ENCODE assay signal across 21 cellular contexts in the genomic region with DNA sequence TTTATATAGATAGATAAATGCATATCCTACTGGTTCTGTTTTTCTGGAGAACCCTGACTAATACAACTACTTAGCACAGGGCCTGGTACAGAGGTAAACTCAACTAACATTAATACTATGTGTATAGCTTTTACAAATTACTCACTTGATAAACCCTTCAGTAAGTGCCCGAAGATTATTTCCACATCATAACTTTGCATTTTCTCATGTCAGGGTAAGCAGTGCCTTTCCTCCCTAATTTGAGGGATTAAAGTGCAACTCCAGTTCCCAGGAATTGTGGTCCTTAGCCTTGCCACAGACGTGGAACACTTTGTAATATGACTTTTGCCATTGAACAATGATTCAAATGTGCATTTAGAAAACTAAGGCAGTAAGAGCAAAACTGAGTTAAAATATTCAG.
DNase-seq lines count a peak whose midpoint lies in the region; ATAC-seq and TF ChIP-seq lines count a peak whose summit lies in the region.
"Had no signal": no experiment of that assay in that cellular context is flagged by ENCODE, and none has a peak within 500 bp of the region (broad histone marks: within the 10 kb centered on the region; RNA-seq: fewer than 3 reads in every experiment).

No MANE protein-coding gene starts in this region.

- TF ChIP-seq EP300 in esophagus muscularis mucosa (IDR thresholded peaks at IDR 0.05) (no peak), upper lobe of left lung (IDR thresholded peaks at IDR 0.05) (no peak)

- H3K27ac ChIP-seq in esophagus muscularis mucosa (replicated peaks in 1 of 4) = peak overlapping the region; percentile 8 to 34 (median 23)
- peak overlapping the region in 3 of 4 donors; percentile 11 to 42 (median 12) for H3K27ac ChIP-seq in upper lobe of left lung
- no peak overlapping the region for H3K27ac ChIP-seq in MM.1S (ENCODE audit: low read length)
- H3K27ac ChIP-seq: hepatocyte had no signal

- TF ChIP-seq CTCF in esophagus muscularis mucosa (IDR thresholded peaks at IDR 0.05) (no peak), mesothelial cell of epicardium (IDR thresholded peaks at IDR 0.05; ENCODE audit: unreplicated experiment) (no peak), upper lobe of left lung (IDR thresholded peaks at IDR 0.05) (no peak), MM.1S (IDR thresholded peaks at IDR 0.05; ENCODE audit: low read length) (no peak)

- peaks cover 20% of the 10 kb centered on the region for H3K4me1 Mint-ChIP-seq in mesothelial cell of epicardium
- H3K4me1 Mint-ChIP-seq: activated B cell treated with CpG ODN at 0.5 μM for 24 hours; memory B cell; stimulated activated memory B cell treated with anti-CD40 and anti-IgM and Interleukin-4, amounts not matched to agents 10 μg/mL and 1 μg/mL and 100 μg/mL, for 72 hours had no signal

- H3K27me3 ChIP-seq in esophagus muscularis mucosa = no peaks in the 10 kb centered on the region
- no peaks in the 10 kb centered on the region for H3K27me3 ChIP-seq in upper lobe of left lung
- no peaks in the 10 kb centered on the region for H3K27me3 ChIP-seq in MM.1S (replicated peaks; ENCODE audit: insufficient read depth, low read length)
- H3K27me3 ChIP-seq: hepatocyte, transverse colon had no signal

- H3K79me2 ChIP-seq in MM.1S (ENCODE audit: low read length) = no peaks in the 10 kb centered on the region
- H3K79me2 ChIP-seq: hepatocyte had no signal

- H3K4me3 ChIP-seq in esophagus muscularis mucosa (no peak overlapping the region), upper lobe of left lung (no peak overlapping the region), MM.1S (ENCODE audit: low read length) (no peak overlapping the region)
- H3K4me3 ChIP-seq: hepatocyte, transverse colon had no signal

- 41% methylated on average over 2 of the region's 2 CpGs for WGBS in esophagus muscularis mucosa
- 32 to 70% methylated on average over 2 of the region's 2 CpGs for WGBS in upper lobe of left lung, 2 donors

- no peak overlapping the region for H2AFZ ChIP-seq in MM.1S (ENCODE audit: low read length)
- H2AFZ ChIP-seq: hepatocyte had no signal

- H3K4me1 ChIP-seq in esophagus muscularis mucosa (peaks cover 0 to 10% (median 2%) of the 10 kb centered on the region in 4 donors), upper lobe of left lung (no peaks in the 10 kb centered on the region), MM.1S (ENCODE audit: low read length) (no peaks in the 10 kb centered on the region)

- H3K9me3 Mint-ChIP-seq in mesothelial cell of epicardium = peaks cover 19% of the 10 kb centered on the region

- no peak overlapping the region for H3K4me2 ChIP-seq in MM.1S (ENCODE audit: low read depth, low read length)
- H3K4me2 ChIP-seq: hepatocyte had no signal

- DNase-seq in NCI-H226 (peak; percentile 15), esophagus muscularis mucosa (ENCODE audit: extremely low spot score) (no peak), mesothelial cell of epicardium (ENCODE audit: low spot score in 2 of 2, unreplicated experiment in 2 of 2) (no peak), upper lobe of left lung (no peak), left colon (no peak), T-helper 1 cell (no peak), MM.1S (no peak)
- no peak for DNase-seq in stimulated activated CD4-positive, alpha-beta T cell treated with anti-CD3 and anti-CD28 coated beads, Interleukin-2, amount 100 ng/mL, for 48 hours
- DNase-seq: activated B cell treated with CpG ODN at 0.5 μM for 24 hours; activated CD4-positive, alpha-beta memory T cell treated with anti-CD3 and anti-CD28 coated beads for 36 hours; activated naive CD4-positive, alpha-beta T cell treated with anti-CD3 and anti-CD28 coated beads for 36 hours; islet precursor cell; KG1; naive thymus-derived CD4-positive, alpha-beta T cell; NCI-H187 treated with DMSO at 0.1 percent for 48 hours; transverse colon had no signal

- H3K9me2 ChIP-seq in MM.1S (replicated peaks; ENCODE audit: insufficient read depth, low read length) = no peaks in the 10 kb centered on the region

- H4K20me1 ChIP-seq in MM.1S (ENCODE audit: insufficient read depth, low read length) = no peaks in the 10 kb centered on the region

- peaks cover 3% of the 10 kb centered on the region for H3K27me3 Mint-ChIP-seq in mesothelial cell of epicardium (ENCODE audit: low read depth)
- H3K27me3 Mint-ChIP-seq: activated B cell treated with CpG ODN at 0.5 μM for 24 hours; activated CD4-positive, alpha-beta memory T cell treated with anti-CD3 and anti-CD28 coated beads for 36 hours; naive thymus-derived CD4-positive, alpha-beta T cell; stimulated activated memory B cell treated with anti-CD40 and anti-IgM and Interleukin-4, amounts not matched to agents 10 μg/mL and 1 μg/mL and 100 μg/mL, for 72 hours had no signal

- intact Hi-C loops in esophagus muscularis mucosa (cut with DNase I) = no loop called here
- intact Hi-C loops in left colon (cut with DNase I, micrococcal nuclease) = no loop called here

- no peaks in the 10 kb centered on the region for H3K36me3 ChIP-seq in esophagus muscularis mucosa
- no peaks in the 10 kb centered on the region for H3K36me3 ChIP-seq in upper lobe of left lung
- H3K36me3 ChIP-seq in MM.1S (replicated peaks; ENCODE audit: insufficient read depth, low read length) = no peaks in the 10 kb centered on the region
- H3K36me3 ChIP-seq: transverse colon had no signal

- H3F3A ChIP-seq in MM.1S (ENCODE audit: insufficient read depth, low read length) = no peaks in the 10 kb centered on the region

- ATAC-seq in upper lobe of left lung (ENCODE audit: low FRiP score in 2 of 2) (no peak), left colon (no peak)
- ATAC-seq: naive thymus-derived CD4-positive, alpha-beta T cell; Panc1; sciatic nerve; stimulated activated memory B cell treated with anti-CD40 and anti-IgM and Interleukin-4, amounts not matched to agents 10 μg/mL and 1 μg/mL and 100 μg/mL, for 72 hours had no signal

- peaks cover 0 to 11% (median 0%) of the 10 kb centered on the region in 4 donors for H3K9me3 ChIP-seq in esophagus muscularis mucosa
- peaks cover 0 to 7% (median 0%) of the 10 kb centered on the region in 4 donors for H3K9me3 ChIP-seq in upper lobe of left lung
- no peaks in the 10 kb centered on the region for H3K9me3 ChIP-seq in MM.1S (replicated peaks; ENCODE audit: insufficient read depth, low read length)
- H3K9me3 ChIP-seq: transverse colon had no signal

- H3K27ac Mint-ChIP-seq in mesothelial cell of epicardium = peak overlapping the region; percentile 19
- H3K27ac Mint-ChIP-seq: activated B cell treated with CpG ODN at 0.5 μM for 24 hours; activated CD4-positive, alpha-beta memory T cell treated with anti-CD3 and anti-CD28 coated beads for 36 hours; activated naive CD4-positive, alpha-beta T cell treated with anti-CD3 and anti-CD28 coated beads for 36 hours; memory B cell; naive thymus-derived CD4-positive, alpha-beta T cell; stimulated activated memory B cell treated with anti-CD40 and anti-IgM and Interleukin-4, amounts not matched to agents 10 μg/mL and 1 μg/mL and 100 μg/mL, for 72 hours had no signal

- no peak overlapping the region for H3K9ac ChIP-seq in MM.1S (ENCODE audit: low read length)

- H3K36me3 Mint-ChIP-seq in mesothelial cell of epicardium = peaks cover 6% of the 10 kb centered on the region
- H3K36me3 Mint-ChIP-seq: memory B cell; stimulated activated memory B cell treated with anti-CD40 and anti-IgM and Interleukin-4, amounts not matched to agents 10 μg/mL and 1 μg/mL and 100 μg/mL, for 72 hours had no signal

- no peak for TF ChIP-seq POLR2A in esophagus muscularis mucosa (IDR thresholded peaks at IDR 0.05; ENCODE audit: low read depth)
- TF ChIP-seq POLR2A in upper lobe of left lung (IDR thresholded peaks at IDR 0.05) = no peak

- no peak overlapping the region for H3K4me3 Mint-ChIP-seq in mesothelial cell of epicardium
- H3K4me3 Mint-ChIP-seq: activated B cell treated with CpG ODN at 0.5 μM for 24 hours; activated CD4-positive, alpha-beta memory T cell treated with anti-CD3 and anti-CD28 coated beads for 36 hours; activated naive CD4-positive, alpha-beta T cell treated with anti-CD3 and anti-CD28 coated beads for 36 hours; memory B cell; naive thymus-derived CD4-positive, alpha-beta T cell; stimulated activated memory B cell treated with anti-CD40 and anti-IgM and Interleukin-4, amounts not matched to agents 10 μg/mL and 1 μg/mL and 100 μg/mL, for 72 hours had no signal
